10 cellular contexts compared by ENCODE assay signal in genomic region chr9:89359636-89360315, GRCh38. TPM values are rescaled to one million over a fixed set of nuclear protein-coding genes. Genes with fewer than 3 reads are reported as not detected.
DNase-seq lines count a peak whose midpoint lies in the region; ATAC-seq, FAIRE-seq and TF ChIP-seq lines count a peak whose summit lies in the region.
"Had no signal": no experiment of that assay in that cellular context is flagged by ENCODE, and none has a peak within 500 bp of the region (broad histone marks: within the 10 kb centered on the region; RNA-seq: fewer than 3 reads in every experiment).

No MANE protein-coding gene starts in this region.

- TF ChIP-seq CTCF in right lobe of liver (IDR thresholded peaks at IDR 0.05) (no peak), HepG2 (CRISPR knock-in tag; IDR thresholded peaks at IDR 0.05) (no peak), left lung (IDR thresholded peaks at IDR 0.05) (no peak)

- H3K4me3 Mint-ChIP-seq in activated T-helper 2 cell treated with anti-CD3 and anti-CD28 coated beads, Interferon-gamma antibody, Interleukin-2, Interleukin-4, amounts not matched to agents 10 μg/mL and 5 μg/mL and 100 μg/mL, durations not matched to agents 14 hours and 24 hours and 36 hours (ENCODE audit: low read depth) = no peak overlapping the region

- POLR2A ChIA-PET in HepG2 (lab: Yijun Ruan, JAX) = interaction anchor here (2.8 kb wide), 1 partner anchor 42 kb away, joined by 17 read pairs; the partner anchor contains the start of gene SECISBP2

- TF ChIP-seq POLR2A in right lobe of liver (IDR thresholded peaks at IDR 0.05) (no peak), HepG2 (IDR thresholded peaks at IDR 0.05; ENCODE audit: insufficient read depth in 1 of 2, low read depth in 2 of 2, low read length in 2 of 2) (no peak)

- H3K4me1 Mint-ChIP-seq in activated T-helper 2 cell treated with anti-CD3 and anti-CD28 coated beads, Interferon-gamma antibody, Interleukin-2, Interleukin-4, amounts not matched to agents 10 μg/mL and 5 μg/mL and 100 μg/mL, durations not matched to agents 14 hours and 24 hours and 36 hours (ENCODE audit: low read depth) = peaks cover 8% of the 10 kb centered on the region

- H3K27me3 ChIP-seq in right lobe of liver = no peaks in the 10 kb centered on the region
- H3K27me3 ChIP-seq in HepG2 (ENCODE audit: control insufficient read depth in 1 of 2, insufficient read depth in 2 of 2, low read length in 2 of 2) = no peaks in the 10 kb centered on the region
- no peaks in the 10 kb centered on the region for H3K27me3 ChIP-seq in left lung

- H2AFZ ChIP-seq in HepG2 (ENCODE audit: low read length) = no peak overlapping the region

- FAIRE-seq in HepG2 (lab: Jason Lieb, UNC) (no peak), GM19239 (lab: Jason Lieb, UNC) (no peak)
- FAIRE-seq: RCC 7860 had no signal

- no peaks in the 10 kb centered on the region for H4K20me1 ChIP-seq in HepG2 (ENCODE audit: insufficient read depth, low read length)

- intact Hi-C loops in right lobe of liver (cut with DNase I) = no loop called here
- intact Hi-C loops in HepG2 (cut with micrococcal nuclease; ENCODE audit: unreplicated experiment) = loop anchor here (5.0 kb wide), 1 partner anchor 198 kb away; no protein-coding TSS in a partner anchor
- intact Hi-C loops in activated T-helper 2 cell treated with anti-CD3 and anti-CD28 coated beads, Interferon-gamma antibody, Interleukin-2, Interleukin-4, amounts not matched to agents 10 μg/mL and 5 μg/mL and 100 μg/mL, durations not matched to agents 14 hours and 24 hours and 36 hours (cut with micrococcal nuclease) = no loop called here
- intact Hi-C loops in left lung (cut with DNase I) = no loop called here

- BruUV-seq in HepG2 (replicated peaks; lab: Mats Ljungman, UMichigan) = no TSS peak

- no peaks in the 10 kb centered on the region for H3K27me3 Mint-ChIP-seq in activated T-helper 2 cell treated with anti-CD3 and anti-CD28 coated beads, Interferon-gamma antibody, Interleukin-2, Interleukin-4, amounts not matched to agents 10 μg/mL and 5 μg/mL and 100 μg/mL, durations not matched to agents 14 hours and 24 hours and 36 hours (ENCODE audit: low read depth)

- H3K4me1 ChIP-seq in right lobe of liver (peaks cover 0 to 12% (median 5%) of the 10 kb centered on the region in 4 donors), HepG2 (ENCODE audit: insufficient read depth, low read length) (peaks cover 72% of the 10 kb centered on the region), left lung (peaks cover 0 to 8% of the 10 kb centered on the region in 2 donors)

- no peak for TF ChIP-seq RAD21 in HepG2 (CRISPR knock-in tag; IDR thresholded peaks at IDR 0.05)

- no peak overlapping the region for H3K4me3 ChIP-seq in right lobe of liver
- no peak overlapping the region for H3K4me3 ChIP-seq in HepG2 (replicated peaks in 1 of 3; ENCODE audit: insufficient read depth in 1 of 3, low read depth in 2 of 3, low read length in 3 of 3)
- H3K4me3 ChIP-seq in left lung = no peak overlapping the region

- no peak overlapping the region for H3K27ac ChIP-seq in right lobe of liver
- no peak overlapping the region for H3K27ac ChIP-seq in HepG2 (ENCODE audit: extremely low read length, insufficient read depth, low read length)
- H3K27ac ChIP-seq in left lung = peak overlapping the region; percentile 13 to 40

- DNase-seq in right lobe of liver (peak in 1 of 3 donors; percentile 42), HepG2 (ENCODE audit: low spot score) (no peak), left lung (no peak), GM19239 (ENCODE audit: insufficient read length, low spot score) (no peak), NCI-H128 (lab: John Stamatoyannopoulos, UW; ENCODE audit: unreplicated experiment) (no peak)
- DNase-seq in activated T-helper 2 cell treated with anti-CD3 and anti-CD28 coated beads, Interferon-gamma antibody, Interleukin-2, Interleukin-4, amounts not matched to agents 10 μg/mL and 5 μg/mL and 100 μg/mL, durations not matched to agents 14 hours and 24 hours and 36 hours (ENCODE audit: low spot score) = no peak
- DNase-seq: effector CD8-positive, alpha-beta T cell had no signal

- no peaks in the 10 kb centered on the region for H3K9me3 Mint-ChIP-seq in activated T-helper 2 cell treated with anti-CD3 and anti-CD28 coated beads, Interferon-gamma antibody, Interleukin-2, Interleukin-4, amounts not matched to agents 10 μg/mL and 5 μg/mL and 100 μg/mL, durations not matched to agents 14 hours and 24 hours and 36 hours

- CTCF ChIA-PET in HepG2 (lab: Yijun Ruan, JAX; ENCODE audit: low intra/inter-chr PET ratio, low total read pairs) = no interaction called here

- TF ChIP-seq EP300 in HepG2 (IDR thresholded peaks at IDR 0.05; ENCODE audit: low read depth in 2 of 2, low read length in 2 of 2) (no peak), HepG2 (CRISPR knock-in tag; IDR thresholded peaks at IDR 0.05; ENCODE audit: borderline replicate concordance) (no peak)

- peaks cover 72% of the 10 kb centered on the region for H3K36me3 Mint-ChIP-seq in activated T-helper 2 cell treated with anti-CD3 and anti-CD28 coated beads, Interferon-gamma antibody, Interleukin-2, Interleukin-4, amounts not matched to agents 10 μg/mL and 5 μg/mL and 100 μg/mL, durations not matched to agents 14 hours and 24 hours and 36 hours (ENCODE audit: low read depth)

- no peaks in the 10 kb centered on the region for H3K79me2 ChIP-seq in HepG2 (ENCODE audit: insufficient read depth, low read length)

- H3K9ac ChIP-seq in HepG2 (ENCODE audit: insufficient read depth, low read depth, low read length) = no peak overlapping the region

- peak; percentile 5 to 39 (median 20) for ATAC-seq in right lobe of liver
- ATAC-seq in HepG2 = no peak
- no peak for ATAC-seq in left lung
- ATAC-seq in esophagus mucosa = no peak
- no peak for ATAC-seq in GM21515 (IDR thresholded peaks at IDR 0.05; ENCODE audit: unreplicated experiment)

- H3K9me3 ChIP-seq in right lobe of liver = no peaks in the 10 kb centered on the region
- no peaks in the 10 kb centered on the region for H3K9me3 ChIP-seq in HepG2 (ENCODE audit: low read length)
- no peaks in the 10 kb centered on the region for H3K9me3 ChIP-seq in left lung

- no peak overlapping the region for H3K4me2 ChIP-seq in HepG2 (ENCODE audit: low read depth, low read length)

- in situ Hi-C loops in HepG2 (cut with HindIII; ENCODE audit: extremely low pct_ligation_motif_present, low pct_unique_long_range_greater_than_20kb) = no loop called here

- 68% methylated on average over 7 of the region's 8 CpGs for WGBS in right lobe of liver (ENCODE audit: insufficient coverage, low coverage, low lambda C conversion rate, missing lambda C conversion rate)
- WGBS in HepG2 (ENCODE audit: low lambda C conversion rate) = 91% methylated on average over 8 of the region's 8 CpGs

- H3K27ac Mint-ChIP-seq in activated T-helper 2 cell treated with anti-CD3 and anti-CD28 coated beads, Interferon-gamma antibody, Interleukin-2, Interleukin-4, amounts not matched to agents 10 μg/mL and 5 μg/mL and 100 μg/mL, durations not matched to agents 14 hours and 24 hours and 36 hours = peak overlapping the region; percentile 63

- H3K36me3 ChIP-seq in right lobe of liver = peaks cover 0 to 56% (median 18%) of the 10 kb centered on the region in 4 donors
- peaks cover 13 to 45% of the 10 kb centered on the region in 2 experiments for H3K36me3 ChIP-seq in HepG2 (replicated peaks in 1 of 2; ENCODE audit: control insufficient read depth in 1 of 2, insufficient read depth in 2 of 2, low read length in 2 of 2)
- H3K36me3 ChIP-seq in left lung = peaks cover 0 to 95% of the 10 kb centered on the region in 2 donors

RNA-seq across cellular contexts. Expression of gene SECISBP2, which starts 41.5 kb away (rescaled TPM):
- total RNA-seq in right lobe of liver = 10 to 100 TPM; 17.3 to 34.2 (median 26.5) TPM
- 32.4 and 32.9 TPM in 2 replicates for total RNA-seq in HepG2 (2016; rRNA removed; fragmentation: Illumina TruSeq; extraction: Trizol)
- 14.6 and 17.7 TPM in 2 replicates for total RNA-seq in HepG2 (2016; cell fraction: cytosol; rRNA removed; fragmentation: Illumina TruSeq; extraction: Trizol; ENCODE audit: low read depth)
- total RNA-seq in HepG2 (2016; cell fraction: insoluble cytoplasmic fraction; rRNA removed; fragmentation: Illumina TruSeq; extraction: Trizol) = 34.2 and 35.3 TPM in 2 replicates
- 39.7 and 44.1 TPM in 2 replicates for total RNA-seq in HepG2 (2016; cell fraction: membrane; rRNA removed; fragmentation: Illumina TruSeq; extraction: Trizol)
- total RNA-seq in HepG2 (2016; cell fraction: nucleus; rRNA removed; fragmentation: Illumina TruSeq; extraction: Trizol) = 37.8 and 40.1 TPM in 2 replicates
- 38.0 and 38.4 TPM in 2 replicates for polyA plus RNA-seq in HepG2 (2011; rRNA removed)
- 20.4 and 26.2 TPM in 2 replicates for polyA plus RNA-seq in HepG2 (2011; cell fraction: cytosol; rRNA removed)
- 48.6 and 57.7 TPM in 2 replicates for polyA plus RNA-seq in HepG2 (2011; cell fraction: nucleus; rRNA removed)
- polyA plus RNA-seq in HepG2 (2012) = 31.4 and 31.5 TPM in 2 replicates
- 18.7 and 19.7 TPM in 2 replicates for polyA plus RNA-seq in HepG2 (2016; cell fraction: cytosol; fragmentation: Illumina TruSeq; extraction: Trizol; ENCODE audit: low read depth)
- 32.7 and 33.1 TPM in 2 replicates for polyA plus RNA-seq in HepG2 (2016; cell fraction: insoluble cytoplasmic fraction; fragmentation: Illumina TruSeq; extraction: Trizol; ENCODE audit: low read depth)
- polyA plus RNA-seq in HepG2 (2016; cell fraction: membrane; fragmentation: Illumina TruSeq; extraction: Trizol; ENCODE audit: low read depth) = 33.3 and 34.2 TPM in 2 replicates
- 46.3 and 52.0 TPM in 2 replicates for polyA plus RNA-seq in HepG2 (2016; cell fraction: nucleus; fragmentation: Illumina TruSeq; extraction: Trizol; ENCODE audit: insufficient read depth, low read depth)
- 21.8 and 27.1 TPM in 2 replicates for polyA minus RNA-seq in HepG2 (2011; rRNA and poly(A)+ RNA removed; ENCODE audit: low replicate concordance)
- polyA minus RNA-seq in HepG2 (2011; cell fraction: cytosol; rRNA and poly(A)+ RNA removed) = 13.3 and 14.0 TPM in 2 replicates
- polyA minus RNA-seq in HepG2 (2011; cell fraction: nucleus; rRNA and poly(A)+ RNA removed) = 60.4 and 64.4 TPM in 2 replicates
- 51.3 and 53.5 TPM in 2 replicates for total RNA-seq in activated T-helper 2 cell treated with anti-CD3 and anti-CD28 coated beads, Interferon-gamma antibody, Interleukin-2, Interleukin-4, amounts not matched to agents 10 μg/mL and 5 μg/mL and 100 μg/mL, durations not matched to agents 14 hours and 24 hours and 36 hours
- total RNA-seq in left lung = 10 to 100 TPM; 31.4 to 51.0 TPM
- 19.2 TPM for total RNA-seq in esophagus mucosa

RNA-seq across cellular contexts. Expression of gene CKS2, which starts 48.8 kb away (rescaled TPM):
- total RNA-seq in right lobe of liver = 10 to 100 TPM in 3 of 6 experiments, 1 to 10 TPM in 3; 4.4 to 27.2 (median 9.1) TPM
- total RNA-seq in HepG2 (2016; rRNA removed; fragmentation: Illumina TruSeq; extraction: Trizol) = 317 and 498 TPM in 2 replicates
- total RNA-seq in HepG2 (2016; cell fraction: cytosol; rRNA removed; fragmentation: Illumina TruSeq; extraction: Trizol; ENCODE audit: low read depth) = 202 and 209 TPM in 2 replicates
- total RNA-seq in HepG2 (2016; cell fraction: insoluble cytoplasmic fraction; rRNA removed; fragmentation: Illumina TruSeq; extraction: Trizol) = 319 and 528 TPM in 2 replicates
- 159 TPM in 2 replicates for total RNA-seq in HepG2 (2016; cell fraction: membrane; rRNA removed; fragmentation: Illumina TruSeq; extraction: Trizol)
- 121 and 124 TPM in 2 replicates for total RNA-seq in HepG2 (2016; cell fraction: nucleus; rRNA removed; fragmentation: Illumina TruSeq; extraction: Trizol)
- polyA plus RNA-seq in HepG2 (2011; rRNA removed) = 151 and 251 TPM in 2 replicates
- 262 and 383 TPM in 2 replicates for polyA plus RNA-seq in HepG2 (2011; cell fraction: cytosol; rRNA removed)
- polyA plus RNA-seq in HepG2 (2011; cell fraction: nucleus; rRNA removed) = 75.2 and 95.2 TPM in 2 replicates
- 170 and 179 TPM in 2 replicates for polyA plus RNA-seq in HepG2 (2012)
- polyA plus RNA-seq in HepG2 (2016; cell fraction: cytosol; fragmentation: Illumina TruSeq; extraction: Trizol; ENCODE audit: low read depth) = 102 and 110 TPM in 2 replicates
- polyA plus RNA-seq in HepG2 (2016; cell fraction: insoluble cytoplasmic fraction; fragmentation: Illumina TruSeq; extraction: Trizol; ENCODE audit: low read depth) = 534 and 617 TPM in 2 replicates
- 117 and 124 TPM in 2 replicates for polyA plus RNA-seq in HepG2 (2016; cell fraction: membrane; fragmentation: Illumina TruSeq; extraction: Trizol; ENCODE audit: low read depth)
- polyA plus RNA-seq in HepG2 (2016; cell fraction: nucleus; fragmentation: Illumina TruSeq; extraction: Trizol; ENCODE audit: insufficient read depth, low read depth) = 190 and 193 TPM in 2 replicates
- 158 and 427 TPM in 2 replicates for polyA minus RNA-seq in HepG2 (2011; rRNA and poly(A)+ RNA removed; ENCODE audit: low replicate concordance)
- polyA minus RNA-seq in HepG2 (2011; cell fraction: cytosol; rRNA and poly(A)+ RNA removed) = 55.3 and 63.5 TPM in 2 replicates
- 22.9 and 24.1 TPM in 2 replicates for polyA minus RNA-seq in HepG2 (2011; cell fraction: nucleus; rRNA and poly(A)+ RNA removed)
- total RNA-seq in activated T-helper 2 cell treated with anti-CD3 and anti-CD28 coated beads, Interferon-gamma antibody, Interleukin-2, Interleukin-4, amounts not matched to agents 10 μg/mL and 5 μg/mL and 100 μg/mL, durations not matched to agents 14 hours and 24 hours and 36 hours = 172 and 177 TPM in 2 replicates
- total RNA-seq in left lung = 100 to 1,000 TPM in 1 of 2 donors, 10 to 100 TPM in 1; 43.1 to 110 TPM
- 46.5 TPM for total RNA-seq in esophagus mucosa

Comparison
In these comparisons a context has a peak if more than half of its experiments do, and no peak if none do; other contexts are left out.
1. ATAC-seq: peak in right lobe of liver (4 of 4); none in HepG2 (single experiment), left lung (single experiment), esophagus mucosa (single experiment) and GM21515 (single experiment).
2. H3K27ac ChIP-seq: peak in left lung (2 of 2); none in right lobe of liver (0 of 3) and HepG2 (single experiment).